Comparison of ENCODE assay signal across 34 cellular contexts in the genomic region with DNA sequence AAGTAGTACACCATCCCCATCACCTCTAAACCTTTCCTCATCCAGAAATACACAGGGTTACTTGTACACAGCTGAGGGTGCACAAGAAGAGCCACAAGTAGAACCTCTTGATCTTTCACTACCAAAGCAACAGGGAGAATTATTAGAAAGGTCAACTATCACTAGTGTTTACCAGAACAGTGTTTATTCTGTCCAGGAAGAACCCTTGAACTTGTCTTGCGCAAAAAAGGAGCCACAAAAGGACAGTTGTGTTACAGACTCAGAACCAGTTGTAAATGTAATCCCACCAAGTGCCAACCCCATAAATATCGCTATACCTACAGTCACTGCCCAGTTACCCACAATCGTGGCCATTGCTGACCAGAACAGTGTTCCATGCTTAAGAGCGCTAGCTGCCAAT.
"Had no signal": no experiment of that assay in that cellular context is flagged by ENCODE, and none has a peak within 500 bp of the region (broad histone marks: within the 10 kb centered on the region; RNA-seq: fewer than 3 reads in every experiment).

No MANE protein-coding gene starts in this region.

- H3K27me3 ChIP-seq: adrenal gland, body of pancreas, brain microvascular endothelial cell, breast epithelium had no signal

- FAIRE-seq: TTC549 had no signal

- H3K4me3 ChIP-seq: adrenal gland, body of pancreas, breast epithelium had no signal

- H3K36me3 ChIP-seq: brain microvascular endothelial cell, breast epithelium had no signal

- H3K4me1 ChIP-seq: adrenal gland, body of pancreas, breast epithelium had no signal

- H3K27ac ChIP-seq: adrenal gland, body of pancreas, brain microvascular endothelial cell, breast epithelium, VCaP had no signal

- H3K9me3 ChIP-seq: adrenal gland, body of pancreas, breast epithelium had no signal

- H3K4me3 Mint-ChIP-seq: activated B cell treated with CpG ODN at 0.5 μM for 24 hours; activated CD4-positive, alpha-beta memory T cell treated with anti-CD3 and anti-CD28 coated beads for 36 hours; activated CD4-positive, alpha-beta T cell treated with anti-CD3 and anti-CD28 coated beads, Interleukin-2, amount 10 ng/mL, durations not matched to agents 24 days and 14 days; activated CD8-positive, alpha-beta T cell treated with anti-CD3 and anti-CD28 coated beads for 36 hours; activated naive CD4-positive, alpha-beta T cell treated with anti-CD3 and anti-CD28 coated beads for 36 hours; activated T-cell treated with anti-CD3 and anti-CD28 coated beads, Interleukin-2, amount 50 U/mL, for 4 hours; activated T-cell treated with anti-CD3 and anti-CD28 coated beads, Interleukin-2, amount 50 U/mL, for 72 hours; activated T-helper 1 cell treated with anti-CD3 and anti-CD28 coated beads, Interleukin-12 subunit alpha, Interleukin-12 subunit beta, Interleukin-2, Interleukin-4 antibody, amounts not matched to agents 30 ng/mL and 10 ng/mL and 1 ng/mL, durations not matched to agents 14 hours and 24 hours and 36 hours; activated T-helper 17 cell treated with anti-CD3 and anti-CD28 coated beads, Interleukin-2, amount 50 U/mL, for 72 hours; T-helper 1 cell treated with Interleukin-12 subunit alpha and Interleukin-12 subunit beta and Interleukin-4 antibody, amounts not matched to agents 30 μg/mL and 1 μg/mL, for 36 hours had no signal

- H3K4me1 Mint-ChIP-seq: activated B cell treated with CpG ODN at 0.5 μM for 24 hours; activated T-helper 17 cell treated with anti-CD3 and anti-CD28 coated beads, Interleukin-2, amount 50 U/mL, for 72 hours had no signal

- H3K9me3 Mint-ChIP-seq: activated B cell treated with CpG ODN at 0.5 μM for 24 hours; activated CD4-positive, alpha-beta memory T cell treated with anti-CD3 and anti-CD28 coated beads for 36 hours; activated CD8-positive, alpha-beta T cell treated with anti-CD3 and anti-CD28 coated beads for 36 hours; activated naive CD4-positive, alpha-beta T cell treated with anti-CD3 and anti-CD28 coated beads for 36 hours; activated naive CD4-positive, alpha-beta T cell treated with anti-CD3 and anti-CD28 coated beads, Interleukin-2, amount 50 U/mL, for 72 hours; activated T-cell treated with anti-CD3 and anti-CD28 coated beads, Interleukin-2, amount 50 U/mL, for 4 hours; activated T-cell treated with anti-CD3 and anti-CD28 coated beads, Interleukin-2, amount 50 U/mL, for 72 hours; activated T-helper 1 cell treated with anti-CD3 and anti-CD28 coated beads, Interleukin-12 subunit alpha, Interleukin-12 subunit beta, Interleukin-2, Interleukin-4 antibody, amounts not matched to agents 30 ng/mL and 10 ng/mL and 1 ng/mL, durations not matched to agents 14 hours and 24 hours and 36 hours; activated T-helper 17 cell treated with anti-CD3 and anti-CD28 coated beads, Interleukin-2, amount 50 U/mL, for 72 hours; T-helper 1 cell treated with Interleukin-12 subunit alpha and Interleukin-12 subunit beta and Interleukin-4 antibody, amounts not matched to agents 30 μg/mL and 1 μg/mL, for 36 hours had no signal

- H3K27me3 Mint-ChIP-seq: activated B cell treated with CpG ODN at 0.5 μM for 24 hours; activated CD4-positive, alpha-beta memory T cell treated with anti-CD3 and anti-CD28 coated beads for 36 hours; activated CD4-positive, alpha-beta T cell treated with anti-CD3 and anti-CD28 coated beads, Interleukin-2, amount 10 ng/mL, durations not matched to agents 24 days and 14 days; activated CD8-positive, alpha-beta T cell treated with anti-CD3 and anti-CD28 coated beads for 36 hours; activated T-helper 17 cell treated with anti-CD3 and anti-CD28 coated beads, Interleukin-2, amount 50 U/mL, for 72 hours had no signal

- H3K27ac Mint-ChIP-seq: activated B cell treated with CpG ODN at 0.5 μM for 24 hours; activated CD4-positive, alpha-beta memory T cell treated with anti-CD3 and anti-CD28 coated beads for 36 hours; activated CD4-positive, alpha-beta T cell treated with anti-CD3 and anti-CD28 coated beads, Interleukin-2, amount 10 ng/mL, durations not matched to agents 24 days and 14 days; activated CD8-positive, alpha-beta T cell treated with anti-CD3 and anti-CD28 coated beads for 36 hours; activated naive CD4-positive, alpha-beta T cell treated with anti-CD3 and anti-CD28 coated beads for 36 hours; activated T-cell treated with anti-CD3 and anti-CD28 coated beads, Interleukin-2, amount 50 U/mL, for 72 hours; activated T-helper 1 cell treated with anti-CD3 and anti-CD28 coated beads, Interleukin-12 subunit alpha, Interleukin-12 subunit beta, Interleukin-2, Interleukin-4 antibody, amounts not matched to agents 30 ng/mL and 10 ng/mL and 1 ng/mL, durations not matched to agents 14 hours and 24 hours and 36 hours; activated T-helper 17 cell treated with anti-CD3 and anti-CD28 coated beads, Interleukin-2, amount 50 U/mL, for 72 hours; T-helper 1 cell treated with Interleukin-12 subunit alpha and Interleukin-12 subunit beta and Interleukin-4 antibody, amounts not matched to agents 30 μg/mL and 1 μg/mL, for 36 hours had no signal

- DNase-seq: activated B cell treated with CpG ODN at 0.5 μM for 24 hours; activated CD4-positive, alpha-beta memory T cell treated with anti-CD3 and anti-CD28 coated beads for 36 hours; activated CD4-positive, alpha-beta T cell treated with anti-CD3 and anti-CD28 coated beads for 4 hours; activated CD4-positive, alpha-beta T cell treated with anti-CD3 and anti-CD28 coated beads, Interleukin-2, amount 10 ng/mL, durations not matched to agents 24 days and 14 days; activated CD4-positive, alpha-beta T cell treated with anti-CD3 and anti-CD28 coated beads, Interleukin-2, amount 50 U/mL, for 1 hour; activated CD4-positive, alpha-beta T cell treated with anti-CD3 and anti-CD28 coated beads, Interleukin-2, amount 50 U/mL, for 4 hours; activated CD4-positive, CD25-positive, alpha-beta regulatory T cell treated with anti-CD3 and anti-CD28 coated beads, Interleukin-2, amount 50 U/mL, for 72 hours; activated CD8-positive, alpha-beta memory T cell treated with anti-CD3 and anti-CD28 coated beads, Interleukin-2, amount 50 U/mL, for 4 hours; activated CD8-positive, alpha-beta T cell treated with anti-CD3 and anti-CD28 coated beads for 36 hours; activated effector memory CD4-positive, alpha-beta T cell treated with anti-CD3 and anti-CD28 coated beads, Interleukin-2, amount 50 U/mL, for 16 hours; activated gamma-delta T cell treated with Interleukin-2 at 50 U/mL for 16 hours; activated naive CD4-positive, alpha-beta T cell; activated naive CD4-positive, alpha-beta T cell treated with anti-CD3 and anti-CD28 coated beads for 36 hours; activated naive CD4-positive, alpha-beta T cell treated with anti-CD3 and anti-CD28 coated beads, Interleukin-2, amount 50 U/mL, for 16 hours; activated T-cell treated with anti-CD3 and anti-CD28 coated beads for 4 hours; activated T-cell treated with anti-CD3 and anti-CD28 coated beads, Interleukin-2, amount 50 U/mL, for 1 hour; activated T-cell treated with anti-CD3 and anti-CD28 coated beads, Interleukin-2, amount 50 U/mL, for 4 hours; activated T-cell treated with anti-CD3 and anti-CD28 coated beads, Interleukin-2, amount 50 U/mL, for 72 hours; adrenal gland; amniotic stem cell; aorta; body of pancreas; brain microvascular endothelial cell; central memory CD4-positive, alpha-beta T cell; SW 1271; T-helper 1 cell; T-helper 9 cell had no signal
